In the genomic region with DNA sequence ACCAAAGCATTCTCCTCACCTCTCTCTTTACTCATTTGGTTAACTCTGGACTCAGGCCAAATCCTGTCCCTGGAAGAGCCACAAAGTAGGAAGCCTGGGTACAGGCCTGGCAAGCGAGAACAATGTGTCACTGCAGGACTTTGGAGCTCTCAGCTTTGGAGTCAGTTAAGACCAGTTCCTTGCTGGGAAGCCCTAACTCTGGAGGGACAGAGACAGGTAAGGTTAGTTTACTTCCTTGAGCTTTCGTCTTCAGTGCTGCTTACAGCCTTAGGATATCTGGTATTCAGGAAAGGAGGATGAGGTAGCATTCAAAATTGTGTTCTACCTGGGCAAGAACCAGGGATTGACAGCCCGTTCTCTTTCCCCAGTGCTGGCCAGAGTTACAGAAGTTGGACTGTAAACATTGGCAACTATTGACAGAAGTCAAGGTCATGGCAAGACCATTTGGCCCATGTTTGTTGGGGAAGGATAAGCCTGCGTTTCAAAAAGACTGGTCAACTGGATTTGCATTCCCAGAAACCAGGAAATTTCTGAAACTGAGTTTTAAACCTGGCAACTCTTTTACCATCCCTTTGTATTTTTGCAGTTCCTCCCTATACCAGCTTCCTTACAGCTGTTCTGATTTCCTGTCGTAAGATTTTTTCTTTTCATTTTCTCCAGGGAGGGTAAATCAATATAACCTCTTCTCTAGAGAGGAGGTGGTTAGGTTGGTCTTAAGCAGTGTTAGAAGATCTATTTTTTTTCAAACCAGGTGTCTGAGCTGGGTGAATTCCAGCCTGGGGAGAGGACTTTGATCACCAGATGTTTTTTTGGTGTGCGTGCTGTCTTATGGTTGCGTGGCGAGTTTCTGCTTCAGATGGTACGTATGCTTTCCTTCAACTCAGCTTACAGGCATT, we compare ENCODE assay signal across 1 cellular context.
TF ChIP-seq lines count a peak whose summit lies in the region.

A gene with protein sequence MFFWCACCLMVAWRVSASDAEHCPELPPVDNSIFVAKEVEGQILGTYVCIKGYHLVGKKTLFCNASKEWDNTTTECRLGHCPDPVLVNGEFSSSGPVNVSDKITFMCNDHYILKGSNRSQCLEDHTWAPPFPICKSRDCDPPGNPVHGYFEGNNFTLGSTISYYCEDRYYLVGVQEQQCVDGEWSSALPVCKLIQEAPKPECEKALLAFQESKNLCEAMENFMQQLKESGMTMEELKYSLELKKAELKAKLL (plus strand): TSS at position 130 of the 896 bp plus-strand sequence. CDS start 672 bp downstream, at position 802.

TF ChIP-seq in HepG2, 621 proteins besides CTCF, POLR2A, EP300 and RAD21 (continued from another document and continues in another):
- TF ChIP-seq, protein P1, sequence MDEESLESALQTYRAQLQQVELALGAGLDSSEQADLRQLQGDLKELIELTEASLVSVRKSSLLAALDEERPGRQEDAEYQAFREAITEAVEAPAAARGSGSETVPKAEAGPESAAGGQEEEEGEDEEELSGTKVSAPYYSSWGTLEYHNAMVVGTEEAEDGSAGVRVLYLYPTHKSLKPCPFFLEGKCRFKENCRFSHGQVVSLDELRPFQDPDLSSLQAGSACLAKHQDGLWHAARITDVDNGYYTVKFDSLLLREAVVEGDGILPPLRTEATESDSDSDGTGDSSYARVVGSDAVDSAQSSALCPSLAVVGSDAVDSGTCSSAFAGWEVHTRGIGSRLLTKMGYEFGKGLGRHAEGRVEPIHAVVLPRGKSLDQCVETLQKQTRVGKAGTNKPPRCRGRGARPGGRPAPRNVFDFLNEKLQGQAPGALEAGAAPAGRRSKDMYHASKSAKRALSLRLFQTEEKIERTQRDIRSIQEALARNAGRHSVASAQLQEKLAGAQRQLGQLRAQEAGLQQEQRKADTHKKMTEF (CRISPR knock-in tag; IDR thresholded peaks at IDR 0.05) = peak; percentile 95
- TF ChIP-seq, protein P2, sequence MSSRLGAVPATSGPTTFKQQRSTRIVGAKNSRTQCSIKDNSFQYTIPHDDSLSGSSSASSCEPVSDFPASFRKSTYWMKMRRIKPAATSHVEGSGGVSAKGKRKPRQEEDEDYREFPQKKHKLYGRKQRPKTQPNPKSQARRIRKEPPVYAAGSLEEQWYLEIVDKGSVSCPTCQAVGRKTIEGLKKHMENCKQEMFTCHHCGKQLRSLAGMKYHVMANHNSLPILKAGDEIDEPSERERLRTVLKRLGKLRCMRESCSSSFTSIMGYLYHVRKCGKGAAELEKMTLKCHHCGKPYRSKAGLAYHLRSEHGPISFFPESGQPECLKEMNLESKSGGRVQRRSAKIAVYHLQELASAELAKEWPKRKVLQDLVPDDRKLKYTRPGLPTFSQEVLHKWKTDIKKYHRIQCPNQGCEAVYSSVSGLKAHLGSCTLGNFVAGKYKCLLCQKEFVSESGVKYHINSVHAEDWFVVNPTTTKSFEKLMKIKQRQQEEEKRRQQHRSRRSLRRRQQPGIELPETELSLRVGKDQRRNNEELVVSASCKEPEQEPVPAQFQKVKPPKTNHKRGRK (CRISPR knock-in tag; IDR thresholded peaks at IDR 0.05) = 0 out of 2 replicates have a peak, but pooled peaks have one; percentile 27
- TF ChIP-seq ZNF773 (CRISPR knock-in tag; IDR thresholded peaks at IDR 0.05; ENCODE audit: borderline replicate concordance) (no peak), SMAD9 (CRISPR knock-in tag; IDR thresholded peaks at IDR 0.05) (no peak), SP2 (CRISPR knock-in tag; IDR thresholded peaks at IDR 0.05) (no peak), KDM4B (CRISPR knock-in tag; IDR thresholded peaks at IDR 0.05) (peak; percentile 53; the same call in 1 of the 2 replicates), YEATS2 (CRISPR knock-in tag; IDR thresholded peaks at IDR 0.05; ENCODE audit: borderline replicate concordance) (peak; percentile 53; the same call in 1 of the 2 replicates), ZNF530 (CRISPR knock-in tag; IDR thresholded peaks at IDR 0.05; ENCODE audit: low read depth) (no peak), ARID2 (CRISPR knock-in tag; IDR thresholded peaks at IDR 0.05; ENCODE audit: borderline replicate concordance) (no peak), ZNF709 (CRISPR knock-in tag; IDR thresholded peaks at IDR 0.05) (no peak), GABPB1 (CRISPR knock-in tag; IDR thresholded peaks at IDR 0.05) (no peak), REXO4 (CRISPR knock-in tag; IDR thresholded peaks at IDR 0.05; ENCODE audit: borderline replicate concordance) (no peak), RBFOX2 (IDR thresholded peaks at IDR 0.05; ENCODE audit: low read depth, low read length) (peak; percentile 59; the same call in 1 of the 2 replicates), JUN (CRISPR knock-in tag; IDR thresholded peaks at IDR 0.05) (no peak), KLF11 (CRISPR knock-in tag; IDR thresholded peaks at IDR 0.05) (no peak), NCOR1 (IDR thresholded peaks at IDR 0.05; ENCODE audit: borderline replicate concordance, low read length) (peak; percentile 90), MED1 (CRISPR knock-in tag; IDR thresholded peaks at IDR 0.05) (peak; percentile 89), SPEN (CRISPR knock-in tag; IDR thresholded peaks at IDR 0.05; ENCODE audit: low read depth) (peak; percentile 47; the same call in 1 of the 2 replicates), ZNF256 (CRISPR knock-in tag; conservative IDR thresholded peaks at IDR 0.05) (no peak), PCBP2 (optimal IDR thresholded peaks at IDR 0.05; ENCODE audit: low read depth, low read length, poor library complexity, severe bottlenecking) (no peak)
- TF ChIP-seq, protein P3, sequence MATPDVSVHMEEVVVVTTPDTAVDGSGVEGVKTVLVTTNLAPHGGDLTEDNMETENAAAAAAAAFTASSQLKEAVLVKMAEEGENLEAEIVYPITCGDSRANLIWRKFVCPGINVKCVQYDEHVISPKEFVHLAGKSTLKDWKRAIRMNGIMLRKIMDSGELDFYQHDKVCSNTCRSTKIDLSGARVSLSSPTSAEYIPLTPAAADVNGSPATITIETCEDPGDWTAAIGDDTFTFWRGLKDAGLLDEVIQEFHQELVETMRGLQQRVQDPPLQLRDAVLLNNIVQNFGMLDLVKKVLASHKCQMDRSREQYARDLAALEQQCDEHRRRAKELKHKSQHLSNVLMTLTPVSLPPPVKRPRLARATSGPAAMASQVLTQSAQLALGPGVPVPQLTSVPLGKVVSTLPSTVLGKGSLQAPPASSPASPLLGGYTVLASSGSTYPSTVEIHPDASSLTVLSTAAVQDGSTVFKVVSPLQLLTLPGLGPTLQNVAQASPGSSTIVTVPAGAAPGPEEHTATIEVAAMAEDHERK (CRISPR knock-in tag; IDR thresholded peaks at IDR 0.05; ENCODE audit: low read depth) = no peak
- TF ChIP-seq, protein P4, sequence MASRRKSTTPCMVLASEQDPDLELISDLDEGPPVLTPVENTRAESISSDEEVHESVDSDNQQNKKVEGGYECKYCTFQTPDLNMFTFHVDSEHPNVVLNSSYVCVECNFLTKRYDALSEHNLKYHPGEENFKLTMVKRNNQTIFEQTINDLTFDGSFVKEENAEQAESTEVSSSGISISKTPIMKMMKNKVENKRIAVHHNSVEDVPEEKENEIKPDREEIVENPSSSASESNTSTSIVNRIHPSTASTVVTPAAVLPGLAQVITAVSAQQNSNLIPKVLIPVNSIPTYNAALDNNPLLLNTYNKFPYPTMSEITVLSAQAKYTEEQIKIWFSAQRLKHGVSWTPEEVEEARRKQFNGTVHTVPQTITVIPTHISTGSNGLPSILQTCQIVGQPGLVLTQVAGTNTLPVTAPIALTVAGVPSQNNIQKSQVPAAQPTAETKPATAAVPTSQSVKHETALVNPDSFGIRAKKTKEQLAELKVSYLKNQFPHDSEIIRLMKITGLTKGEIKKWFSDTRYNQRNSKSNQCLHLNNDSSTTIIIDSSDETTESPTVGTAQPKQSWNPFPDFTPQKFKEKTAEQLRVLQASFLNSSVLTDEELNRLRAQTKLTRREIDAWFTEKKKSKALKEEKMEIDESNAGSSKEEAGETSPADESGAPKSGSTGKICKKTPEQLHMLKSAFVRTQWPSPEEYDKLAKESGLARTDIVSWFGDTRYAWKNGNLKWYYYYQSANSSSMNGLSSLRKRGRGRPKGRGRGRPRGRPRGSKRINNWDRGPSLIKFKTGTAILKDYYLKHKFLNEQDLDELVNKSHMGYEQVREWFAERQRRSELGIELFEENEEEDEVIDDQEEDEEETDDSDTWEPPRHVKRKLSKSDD (CRISPR knock-in tag; IDR thresholded peaks at IDR 0.05; ENCODE audit: low read depth) = no peak
- TF ChIP-seq, protein P5, sequence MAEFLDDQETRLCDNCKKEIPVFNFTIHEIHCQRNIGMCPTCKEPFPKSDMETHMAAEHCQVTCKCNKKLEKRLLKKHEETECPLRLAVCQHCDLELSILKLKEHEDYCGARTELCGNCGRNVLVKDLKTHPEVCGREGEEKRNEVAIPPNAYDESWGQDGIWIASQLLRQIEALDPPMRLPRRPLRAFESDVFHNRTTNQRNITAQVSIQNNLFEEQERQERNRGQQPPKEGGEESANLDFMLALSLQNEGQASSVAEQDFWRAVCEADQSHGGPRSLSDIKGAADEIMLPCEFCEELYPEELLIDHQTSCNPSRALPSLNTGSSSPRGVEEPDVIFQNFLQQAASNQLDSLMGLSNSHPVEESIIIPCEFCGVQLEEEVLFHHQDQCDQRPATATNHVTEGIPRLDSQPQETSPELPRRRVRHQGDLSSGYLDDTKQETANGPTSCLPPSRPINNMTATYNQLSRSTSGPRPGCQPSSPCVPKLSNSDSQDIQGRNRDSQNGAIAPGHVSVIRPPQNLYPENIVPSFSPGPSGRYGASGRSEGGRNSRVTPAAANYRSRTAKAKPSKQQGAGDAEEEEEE (CRISPR knock-in tag; IDR thresholded peaks at IDR 0.05; ENCODE audit: borderline replicate concordance) = no peak
- TF ChIP-seq, protein P6, sequence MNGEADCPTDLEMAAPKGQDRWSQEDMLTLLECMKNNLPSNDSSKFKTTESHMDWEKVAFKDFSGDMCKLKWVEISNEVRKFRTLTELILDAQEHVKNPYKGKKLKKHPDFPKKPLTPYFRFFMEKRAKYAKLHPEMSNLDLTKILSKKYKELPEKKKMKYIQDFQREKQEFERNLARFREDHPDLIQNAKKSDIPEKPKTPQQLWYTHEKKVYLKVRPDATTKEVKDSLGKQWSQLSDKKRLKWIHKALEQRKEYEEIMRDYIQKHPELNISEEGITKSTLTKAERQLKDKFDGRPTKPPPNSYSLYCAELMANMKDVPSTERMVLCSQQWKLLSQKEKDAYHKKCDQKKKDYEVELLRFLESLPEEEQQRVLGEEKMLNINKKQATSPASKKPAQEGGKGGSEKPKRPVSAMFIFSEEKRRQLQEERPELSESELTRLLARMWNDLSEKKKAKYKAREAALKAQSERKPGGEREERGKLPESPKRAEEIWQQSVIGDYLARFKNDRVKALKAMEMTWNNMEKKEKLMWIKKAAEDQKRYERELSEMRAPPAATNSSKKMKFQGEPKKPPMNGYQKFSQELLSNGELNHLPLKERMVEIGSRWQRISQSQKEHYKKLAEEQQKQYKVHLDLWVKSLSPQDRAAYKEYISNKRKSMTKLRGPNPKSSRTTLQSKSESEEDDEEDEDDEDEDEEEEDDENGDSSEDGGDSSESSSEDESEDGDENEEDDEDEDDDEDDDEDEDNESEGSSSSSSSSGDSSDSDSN (CRISPR knock-in tag; IDR thresholded peaks at IDR 0.05) = peak; percentile 36; the same call in 1 of the 2 replicates
- TF ChIP-seq, protein P7, sequence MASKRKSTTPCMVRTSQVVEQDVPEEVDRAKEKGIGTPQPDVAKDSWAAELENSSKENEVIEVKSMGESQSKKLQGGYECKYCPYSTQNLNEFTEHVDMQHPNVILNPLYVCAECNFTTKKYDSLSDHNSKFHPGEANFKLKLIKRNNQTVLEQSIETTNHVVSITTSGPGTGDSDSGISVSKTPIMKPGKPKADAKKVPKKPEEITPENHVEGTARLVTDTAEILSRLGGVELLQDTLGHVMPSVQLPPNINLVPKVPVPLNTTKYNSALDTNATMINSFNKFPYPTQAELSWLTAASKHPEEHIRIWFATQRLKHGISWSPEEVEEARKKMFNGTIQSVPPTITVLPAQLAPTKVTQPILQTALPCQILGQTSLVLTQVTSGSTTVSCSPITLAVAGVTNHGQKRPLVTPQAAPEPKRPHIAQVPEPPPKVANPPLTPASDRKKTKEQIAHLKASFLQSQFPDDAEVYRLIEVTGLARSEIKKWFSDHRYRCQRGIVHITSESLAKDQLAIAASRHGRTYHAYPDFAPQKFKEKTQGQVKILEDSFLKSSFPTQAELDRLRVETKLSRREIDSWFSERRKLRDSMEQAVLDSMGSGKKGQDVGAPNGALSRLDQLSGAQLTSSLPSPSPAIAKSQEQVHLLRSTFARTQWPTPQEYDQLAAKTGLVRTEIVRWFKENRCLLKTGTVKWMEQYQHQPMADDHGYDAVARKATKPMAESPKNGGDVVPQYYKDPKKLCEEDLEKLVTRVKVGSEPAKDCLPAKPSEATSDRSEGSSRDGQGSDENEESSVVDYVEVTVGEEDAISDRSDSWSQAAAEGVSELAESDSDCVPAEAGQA (IDR thresholded peaks at IDR 0.05; ENCODE audit: low read depth) = peak; percentile 14; the same call in 1 of the 2 replicates
- TF ChIP-seq, protein P7 (CRISPR knock-in tag; IDR thresholded peaks at IDR 0.05; ENCODE audit: borderline replicate concordance) = no peak
- TF ChIP-seq, protein P8, sequence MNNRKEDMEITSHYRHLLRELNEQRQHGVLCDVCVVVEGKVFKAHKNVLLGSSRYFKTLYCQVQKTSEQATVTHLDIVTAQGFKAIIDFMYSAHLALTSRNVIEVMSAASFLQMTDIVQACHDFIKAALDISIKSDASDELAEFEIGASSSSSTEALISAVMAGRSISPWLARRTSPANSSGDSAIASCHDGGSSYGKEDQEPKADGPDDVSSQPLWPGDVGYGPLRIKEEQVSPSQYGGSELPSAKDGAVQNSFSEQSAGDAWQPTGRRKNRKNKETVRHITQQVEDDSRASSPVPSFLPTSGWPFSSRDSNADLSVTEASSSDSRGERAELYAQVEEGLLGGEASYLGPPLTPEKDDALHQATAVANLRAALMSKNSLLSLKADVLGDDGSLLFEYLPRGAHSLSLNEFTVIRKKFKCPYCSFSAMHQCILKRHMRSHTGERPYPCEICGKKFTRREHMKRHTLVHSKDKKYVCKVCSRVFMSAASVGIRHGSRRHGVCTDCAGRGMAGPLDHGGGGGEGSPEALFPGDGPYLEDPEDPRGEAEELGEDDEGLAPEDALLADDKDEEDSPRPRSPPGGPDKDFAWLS (CRISPR knock-in tag; IDR thresholded peaks at IDR 0.05; ENCODE audit: borderline replicate concordance) = no peak
- TF ChIP-seq, protein P9, sequence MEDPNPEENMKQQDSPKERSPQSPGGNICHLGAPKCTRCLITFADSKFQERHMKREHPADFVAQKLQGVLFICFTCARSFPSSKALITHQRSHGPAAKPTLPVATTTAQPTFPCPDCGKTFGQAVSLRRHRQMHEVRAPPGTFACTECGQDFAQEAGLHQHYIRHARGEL (CRISPR knock-in tag; IDR thresholded peaks at IDR 0.05) = no peak
